Comparison of ENCODE assay signal across 13 cellular contexts in genomic region chr14:61090432-61091216, GRCh38.
DNase-seq lines count a peak whose midpoint lies in the region; ATAC-seq and TF ChIP-seq lines count a peak whose summit lies in the region.
"Had no signal": no experiment of that assay in that cellular context is flagged by ENCODE, and none has a peak within 500 bp of the region (broad histone marks: within the 10 kb centered on the region; RNA-seq: fewer than 3 reads in every experiment).

No MANE protein-coding gene starts in this region.

- ATAC-seq in GM19395 (IDR thresholded peaks at IDR 0.05; ENCODE audit: unreplicated experiment) (peak; percentile 89), HG03039 (IDR thresholded peaks at IDR 0.05; ENCODE audit: unreplicated experiment) (peak; percentile 88), GM19324 (IDR thresholded peaks at IDR 0.05; ENCODE audit: low FRiP score, unreplicated experiment) (no peak)
- ATAC-seq: effector memory CD8-positive, alpha-beta T cell had no signal

- TF ChIP-seq CTCF in GM12865 (IDR thresholded peaks at IDR 0.05; ENCODE audit: insufficient read depth, low read depth, low read length, missing control alignments) (no peak), choroid plexus epithelial cell (conservative IDR thresholded peaks at IDR 0.05; ENCODE audit: low read depth, low read length) (no peak)

- H3K4me3 ChIP-seq in GM12865 (ENCODE audit: low read depth, low read length) (no peak overlapping the region), choroid plexus epithelial cell (ENCODE audit: low read depth, low read length) (no peak overlapping the region)
- H3K4me3 ChIP-seq: vagina had no signal

- DNase-seq in GM12865 (ENCODE audit: low read depth), result peak; percentile 72
- DNase-seq in choroid plexus epithelial cell (ENCODE audit: low read depth), result peak; percentile 70
- DNase-seq in C1 segment of cervical spinal cord (lab: John Stamatoyannopoulos, UW), result no peak
- no peak for DNase-seq in NCI-H82 treated with DMSO at 0.1 percent for 48 hours (lab: John Stamatoyannopoulos, UW; ENCODE audit: unreplicated experiment)
- no peak for DNase-seq in GM03348 (ENCODE audit: low spot score)
- DNase-seq: activated naive CD4-positive, alpha-beta T cell treated with anti-CD3 and anti-CD28 coated beads, Interleukin-2, amount 10 ng/mL, durations not matched to agents 7 days and 5 days; effector memory CD8-positive, alpha-beta T cell; MM.1S; stimulated activated CD4-positive, alpha-beta T cell treated with anti-CD3 and anti-CD28 coated beads, Interleukin-2, amount 100 ng/mL, for 48 hours had no signal

Comparison
In these comparisons a context has a peak if more than half of its experiments do, and no peak if none do; other contexts are left out.
1. DNase-seq: peak in GM12865 (single experiment) and choroid plexus epithelial cell (single experiment); none in C1 segment of cervical spinal cord (0 of 14), NCI-H82 treated with DMSO at 0.1 percent for 48 hours (single experiment) and GM03348 (single experiment).